ENCODE assay signal across 1 cellular context in the genomic region with DNA sequence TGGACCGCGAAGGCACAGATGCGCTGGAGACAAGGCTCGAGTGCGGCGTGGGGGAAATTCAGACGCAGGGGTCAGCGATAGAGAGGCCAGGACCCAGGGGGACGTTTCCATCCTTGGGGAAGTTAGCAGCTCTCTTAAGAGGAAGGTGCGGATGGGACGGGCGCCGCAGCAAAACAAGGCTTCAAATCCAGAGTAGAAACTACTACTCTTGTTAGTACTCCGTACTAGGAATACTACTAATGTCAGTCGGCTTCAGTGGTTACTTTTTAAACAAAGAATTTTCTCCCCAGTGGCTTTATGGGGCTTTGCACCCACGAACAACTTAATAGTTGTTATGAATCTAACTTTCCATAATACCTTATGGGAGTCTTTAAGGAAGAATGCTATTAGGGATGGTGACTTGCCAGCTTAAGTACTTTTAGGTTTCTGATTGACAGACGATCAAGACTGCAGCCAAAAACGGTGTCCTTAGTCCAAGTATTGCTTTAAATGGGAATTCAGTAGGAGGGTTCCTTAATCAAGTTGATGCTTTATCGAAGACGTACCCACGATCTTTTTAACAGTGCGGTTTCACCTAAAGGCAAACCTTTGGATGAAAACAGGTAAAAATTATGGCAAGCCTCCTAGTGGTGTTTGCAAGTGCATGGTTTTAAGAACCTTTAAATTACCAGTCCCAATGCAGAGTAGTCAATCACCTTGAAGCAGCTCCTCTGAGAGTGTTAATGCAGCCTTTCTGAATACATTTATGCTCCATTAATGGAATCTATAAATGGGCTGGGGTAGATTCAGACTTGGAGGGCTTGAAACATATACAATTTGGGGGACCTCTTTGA.
TF ChIP-seq lines count a peak whose summit lies in the region.

No MANE protein-coding gene starts in this region.

TF ChIP-seq in endothelial cell of umbilical vein, 7 proteins besides CTCF, POLR2A, EP300 and RAD21 (continued from another document):
- TF ChIP-seq GATA2 (IDR thresholded peaks at IDR 0.05; ENCODE audit: insufficient read depth, insufficient read length, low read depth, low read length) (no peak), MYC (IDR thresholded peaks at IDR 0.05; ENCODE audit: low read depth, low read length) (no peak), FOS (IDR thresholded peaks at IDR 0.05; ENCODE audit: borderline replicate concordance, insufficient read depth, low read length) (no peak)
- TF ChIP-seq, protein P1, sequence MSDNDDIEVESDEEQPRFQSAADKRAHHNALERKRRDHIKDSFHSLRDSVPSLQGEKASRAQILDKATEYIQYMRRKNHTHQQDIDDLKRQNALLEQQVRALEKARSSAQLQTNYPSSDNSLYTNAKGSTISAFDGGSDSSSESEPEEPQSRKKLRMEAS (IDR thresholded peaks at IDR 0.05; ENCODE audit: insufficient read depth, insufficient read length) = no peak
TF ChIP-seq in endothelial cell of umbilical vein: peak in this region for 0.
